ENCODE assay signal across 8 cellular contexts in the genomic region with DNA sequence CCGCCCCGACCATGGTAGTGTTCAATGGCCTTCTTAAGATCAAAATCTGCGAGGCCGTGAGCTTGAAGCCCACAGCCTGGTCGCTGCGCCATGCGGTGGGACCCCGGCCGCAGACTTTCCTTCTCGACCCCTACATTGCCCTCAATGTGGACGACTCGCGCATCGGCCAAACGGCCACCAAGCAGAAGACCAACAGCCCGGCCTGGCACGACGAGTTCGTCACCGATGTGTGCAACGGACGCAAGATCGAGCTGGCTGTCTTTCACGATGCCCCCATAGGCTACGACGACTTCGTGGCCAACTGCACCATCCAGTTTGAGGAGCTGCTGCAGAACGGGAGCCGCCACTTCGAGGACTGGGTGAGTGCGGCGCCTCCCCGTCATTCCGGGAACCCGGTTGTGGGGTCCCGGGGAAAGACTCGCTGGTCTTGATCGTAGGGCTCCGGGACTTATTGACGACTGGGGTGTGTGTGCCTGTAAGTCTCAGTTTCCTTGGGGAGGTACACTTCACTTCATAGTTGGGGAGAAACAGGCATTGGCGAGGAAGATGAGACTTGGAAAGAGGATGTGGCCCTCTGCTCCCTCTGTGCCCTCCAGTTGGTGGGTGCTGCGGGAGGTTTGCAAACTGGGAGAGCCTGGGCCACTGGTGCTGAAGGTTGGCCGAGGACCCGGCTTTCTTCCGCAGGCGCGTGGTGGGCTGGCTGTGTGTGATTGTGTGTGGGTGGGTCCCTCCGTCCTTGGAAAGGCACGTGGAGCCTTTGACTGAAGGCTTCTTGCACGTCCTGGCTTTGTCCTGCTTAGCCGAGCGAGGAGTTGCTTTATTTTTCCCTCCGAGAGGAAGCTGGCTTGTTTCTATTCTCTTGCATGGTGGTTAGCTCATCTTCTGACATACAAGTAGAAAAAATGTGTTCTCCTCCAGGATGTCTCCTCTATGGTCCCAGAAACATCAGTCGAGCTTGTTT. TPM values are rescaled to one million over a fixed set of nuclear protein-coding genes. Genes with fewer than 3 reads are reported as not detected.
DNase-seq lines count a peak whose midpoint lies in the region; ATAC-seq and TF ChIP-seq lines count a peak whose summit lies in the region.

No MANE protein-coding gene starts in this region.

- peaks cover 13% of the 10 kb centered on the region for H4K20me1 ChIP-seq in Loucy (ENCODE audit: insufficient read depth, low read length, poor library complexity, severe bottlenecking)

- peak overlapping the region; percentile 80 for H2AFZ ChIP-seq in Loucy (ENCODE audit: low read length)
- H2AFZ ChIP-seq in mesenchymal stem cell (ENCODE audit: low read depth, low read length) = peak overlapping the region; percentile 54

- peak overlapping the region; percentile 92 for H3K18ac ChIP-seq in mesenchymal stem cell (ENCODE audit: low read depth in 1 of 2, low read length in 2 of 2)

- H3F3A ChIP-seq in Loucy (ENCODE audit: low read depth) = no peaks in the 10 kb centered on the region

- peak in 6 of 7 experiments; percentile 6 to 57 (median 30) for DNase-seq in CD8-positive, alpha-beta T cell
- peak; percentile 40 for DNase-seq in activated CD4-positive, alpha-beta T cell treated with anti-CD3 and anti-CD28 coated beads for 48 hours
- DNase-seq in effector CD4-positive, alpha-beta T cell = peak; percentile 27
- peak; percentile 54 for DNase-seq in mesenchymal stem cell

- no peak overlapping the region for H2BK15ac ChIP-seq in mesenchymal stem cell (ENCODE audit: low read depth, poor library complexity, severe bottlenecking)

- peak overlapping the region; percentile 84 for H3K4me2 ChIP-seq in Loucy (ENCODE audit: low read depth, low read length, poor library complexity, severe bottlenecking)
- H3K4me2 ChIP-seq in mesenchymal stem cell (ENCODE audit: low read length, poor library complexity, severe bottlenecking) = peak overlapping the region; percentile 100

- no peaks in the 10 kb centered on the region for H3K27me3 ChIP-seq in CD8-positive, alpha-beta T cell (ENCODE audit: insufficient read depth, low read length)
- H3K27me3 ChIP-seq in Loucy (ENCODE audit: insufficient read depth, low read length, poor library complexity, severe bottlenecking) = no peaks in the 10 kb centered on the region
- no peaks in the 10 kb centered on the region for H3K27me3 ChIP-seq in mesenchymal stem cell (ENCODE audit: control insufficient read depth in 1 of 2, insufficient read depth in 1 of 2, low read length in 2 of 2)
- no peaks in the 10 kb centered on the region for H3K27me3 ChIP-seq in subcutaneous abdominal adipose tissue (ENCODE audit: control insufficient read depth in 5 of 5, insufficient read depth in 4 of 5, low read length in 5 of 5)

- H3K79me1 ChIP-seq in mesenchymal stem cell (replicated peaks; ENCODE audit: low read length, poor library complexity, severe bottlenecking) = peaks cover 35% of the 10 kb centered on the region

- no peak for TF ChIP-seq CTCF in CD8-positive, alpha-beta T cell (IDR thresholded peaks at IDR 0.05)
- no peak for TF ChIP-seq CTCF in Loucy (conservative IDR thresholded peaks at IDR 0.05; ENCODE audit: low read length)

- H2BK12ac ChIP-seq in mesenchymal stem cell (ENCODE audit: low read length in 2 of 2) = peak overlapping the region in 1 of 2 experiments; percentile 73

- peaks cover 15% of the 10 kb centered on the region for H3K4me1 ChIP-seq in CD8-positive, alpha-beta T cell (ENCODE audit: insufficient read depth, low read length)
- H3K4me1 ChIP-seq in Loucy (ENCODE audit: insufficient read depth, low read length, poor library complexity, severe bottlenecking) = peaks cover 61% of the 10 kb centered on the region
- H3K4me1 ChIP-seq in mesenchymal stem cell (ENCODE audit: control insufficient read depth, insufficient read depth, low read depth, low read length) = peaks cover 12% of the 10 kb centered on the region
- peaks cover 3 to 54% (median 38%) of the 10 kb centered on the region in 5 donors for H3K4me1 ChIP-seq in subcutaneous abdominal adipose tissue (ENCODE audit: control insufficient read depth in 5 of 5, insufficient read depth in 5 of 5, low read length in 5 of 5)

- H3K9me3 ChIP-seq in CD8-positive, alpha-beta T cell (ENCODE audit: low read length) = no peaks in the 10 kb centered on the region
- H3K9me3 ChIP-seq in Loucy (ENCODE audit: insufficient read depth, low read depth, low read length) = no peaks in the 10 kb centered on the region
- no peaks in the 10 kb centered on the region for H3K9me3 ChIP-seq in mesenchymal stem cell (ENCODE audit: control insufficient read depth, low read length)
- no peaks in the 10 kb centered on the region for H3K9me3 ChIP-seq in subcutaneous abdominal adipose tissue (ENCODE audit: control insufficient read depth in 5 of 5, low read length in 5 of 5)

- H3K4me3 Mint-ChIP-seq in CD8-positive, alpha-beta T cell = peak overlapping the region; percentile 83

- 8% methylated on average over 54 of the region's 54 CpGs for WGBS in mesenchymal stem cell

- CTCF ChIA-PET in CD8-positive, alpha-beta T cell (lab: Charles Lee) = interaction anchor here (1.1 to 1.6 kb wide), 3 partner anchors 8 to 126 kb away, joined by 3 to 5 read pairs (median 4); a partner anchor contains a TSS

- no peaks in the 10 kb centered on the region for H3K9me2 ChIP-seq in Loucy (replicated peaks; ENCODE audit: low read depth, low read length)

- no peak overlapping the region for H2BK5ac ChIP-seq in mesenchymal stem cell (ENCODE audit: low read depth, low read length, poor library complexity, severe bottlenecking)

- H3K23ac ChIP-seq in mesenchymal stem cell (ENCODE audit: low read length in 2 of 2) = peak overlapping the region in 1 of 2 experiments; percentile 76

- no peak overlapping the region for H2BK120ac ChIP-seq in mesenchymal stem cell (ENCODE audit: low read depth, low read length)

- H3K79me2 ChIP-seq in Loucy (ENCODE audit: insufficient read depth, low read length) = peaks cover 64% of the 10 kb centered on the region

- H4K8ac ChIP-seq in mesenchymal stem cell (ENCODE audit: low read length) = peak overlapping the region; percentile 48

- peaks cover 9% of the 10 kb centered on the region for H3K36me3 Mint-ChIP-seq in CD8-positive, alpha-beta T cell

- H3K4ac ChIP-seq in mesenchymal stem cell (ENCODE audit: low read depth in 1 of 2, low read length in 2 of 2) = peak overlapping the region in 1 of 2 experiments; percentile 60

- intact Hi-C loops in CD8-positive, alpha-beta T cell (cut with DNase I, micrococcal nuclease) = loop anchor here (5.0 to 10.0 kb wide), 4 partner anchors 645 to 1658 kb away; a partner anchor contains a TSS

- peak overlapping the region; percentile 78 for H3K27ac Mint-ChIP-seq in CD8-positive, alpha-beta T cell

- H3K27me3 Mint-ChIP-seq in CD8-positive, alpha-beta T cell (ENCODE audit: low read depth) = no peaks in the 10 kb centered on the region

- H3K27ac ChIP-seq in CD8-positive, alpha-beta T cell (ENCODE audit: low read depth, low read length) = no peak overlapping the region
- H3K27ac ChIP-seq in mesenchymal stem cell (ENCODE audit: low read length, poor library complexity, severe bottlenecking) (no peak overlapping the region), subcutaneous abdominal adipose tissue (ENCODE audit: low read depth, low read length) (peak overlapping the region; percentile 100)

- H3K9me3 Mint-ChIP-seq in CD8-positive, alpha-beta T cell = no peaks in the 10 kb centered on the region

- POLR2A ChIA-PET in CD8-positive, alpha-beta T cell (lab: Charles Lee) = interaction anchor here (0.8 kb wide), 1 partner anchor 970 kb away, joined by 4 read pairs; no protein-coding TSS in a partner anchor

- H4K91ac ChIP-seq in mesenchymal stem cell (ENCODE audit: low read length) = no peak overlapping the region

- no peak for ATAC-seq in CD8-positive, alpha-beta T cell
- ATAC-seq in HG03342 (IDR thresholded peaks at IDR 0.05; ENCODE audit: unreplicated experiment) = no peak
- no peak for ATAC-seq in GM21737 (IDR thresholded peaks at IDR 0.05; ENCODE audit: unreplicated experiment)

- H3K4me3 ChIP-seq in CD8-positive, alpha-beta T cell (ENCODE audit: low read depth, low read length) = peak overlapping the region; percentile 77
- H3K4me3 ChIP-seq in Loucy (ENCODE audit: low read length, poor library complexity, severe bottlenecking) (peak overlapping the region; percentile 95), mesenchymal stem cell (ENCODE audit: insufficient read depth in 1 of 2, low read depth in 1 of 2, low read length in 2 of 2) (peak overlapping the region; percentile 83 to 92), subcutaneous abdominal adipose tissue (ENCODE audit: low read depth in 1 of 5, low read length in 5 of 5) (peak overlapping the region; percentile 73 to 91 (median 86))

- peaks cover 36% of the 10 kb centered on the region for H3K4me1 Mint-ChIP-seq in CD8-positive, alpha-beta T cell (ENCODE audit: low read depth)

- no peaks in the 10 kb centered on the region for H3K36me3 ChIP-seq in CD8-positive, alpha-beta T cell (ENCODE audit: insufficient read depth, low read length)
- no peaks in the 10 kb centered on the region for H3K36me3 ChIP-seq in Loucy (ENCODE audit: insufficient read depth, low read length)
- no peaks in the 10 kb centered on the region for H3K36me3 ChIP-seq in mesenchymal stem cell (ENCODE audit: control insufficient read depth in 1 of 2, insufficient read depth in 2 of 2, low read depth in 1 of 2, low read length in 2 of 2)
- H3K36me3 ChIP-seq in subcutaneous abdominal adipose tissue (ENCODE audit: control insufficient read depth in 5 of 5, insufficient read depth in 5 of 5, low read length in 5 of 5) = no peaks in the 10 kb centered on the region

- peak overlapping the region in 1 of 2 experiments; percentile 95 for H3K14ac ChIP-seq in mesenchymal stem cell (ENCODE audit: low read length in 2 of 2)

- H3K9ac ChIP-seq in Loucy (ENCODE audit: low read depth, low read length, poor library complexity, severe bottlenecking) = peak overlapping the region; percentile 87
- peak overlapping the region; percentile 95 for H3K9ac ChIP-seq in mesenchymal stem cell (ENCODE audit: low read length)
- H3K9ac ChIP-seq in subcutaneous abdominal adipose tissue (ENCODE audit: low read length in 5 of 5) = peak overlapping the region; percentile 1 to 81 (median 44)

- no peak overlapping the region for H2AK5ac ChIP-seq in mesenchymal stem cell (ENCODE audit: low read length, severe bottlenecking)

RNA-seq across cellular contexts. Expression of a gene that starts 0.9 kb away (rescaled TPM):
- 10 to 100 TPM; 21.0 to 26.7 TPM for total RNA-seq in CD8-positive, alpha-beta T cell
- 10.6 TPM for polyA plus RNA-seq in mesenchymal stem cell (2013, experiment 1 of 2)
- 11.5 TPM for polyA plus RNA-seq in mesenchymal stem cell (2013, experiment 2 of 2)

RNA-seq across cellular contexts. Expression of a gene that starts 41.3 kb away (rescaled TPM):
- 10 to 100 TPM; 11.1 to 11.6 TPM for total RNA-seq in CD8-positive, alpha-beta T cell
- polyA plus RNA-seq in mesenchymal stem cell (2013, experiment 1 of 2) = 7.5 TPM
- polyA plus RNA-seq in mesenchymal stem cell (2013, experiment 2 of 2) = 7.7 TPM

Comparison
In these comparisons a context has a peak if more than half of its experiments do, and no peak if none do; other contexts are left out.
1. H3K9ac ChIP-seq: peak in every context shown above with its lines; median percentile 95 in mesenchymal stem cell; 87 in Loucy; 44 in subcutaneous abdominal adipose tissue.